In genomic region chr4:77591532-77591931, GRCh38 we compare ENCODE assay signal across 35 cellular contexts. TPM values are rescaled to one million over a fixed set of nuclear protein-coding genes. Genes with fewer than 3 reads are reported as not detected.
"Had no signal": no experiment of that assay in that cellular context is flagged by ENCODE, and none has a peak within 500 bp of the region (broad histone marks: within the 10 kb centered on the region; RNA-seq: fewer than 3 reads in every experiment).

No MANE protein-coding gene starts in this region.

- ATAC-seq: activated CD8-positive, alpha-beta T cell treated with anti-CD3 and anti-CD28 coated beads for 36 hours; activated naive CD4-positive, alpha-beta T cell treated with anti-CD3 and anti-CD28 coated beads, Interleukin-2, amount 50 U/mL, for 72 hours; activated T-cell treated with anti-CD3 and anti-CD28 coated beads, Interleukin-2, amount 50 U/mL, for 4 hours had no signal

- H3K36me3 Mint-ChIP-seq: activated naive CD4-positive, alpha-beta T cell treated with anti-CD3 and anti-CD28 coated beads, Interleukin-2, amount 50 U/mL, for 72 hours had no signal

- H3K36me3 ChIP-seq: brain microvascular endothelial cell had no signal

- H3K4me3 Mint-ChIP-seq: activated B cell treated with CpG ODN at 0.5 μM for 24 hours; activated CD8-positive, alpha-beta T cell treated with anti-CD3 and anti-CD28 coated beads for 36 hours; activated T-cell treated with anti-CD3 and anti-CD28 coated beads, Interleukin-2, amount 50 U/mL, for 4 hours had no signal

- DNase-seq: activated B cell treated with CpG ODN at 0.5 μM for 24 hours; activated CD4-positive, alpha-beta T cell treated with anti-CD3 and anti-CD28 coated beads for 48 hours; activated CD4-positive, CD25-positive, alpha-beta regulatory T cell treated with anti-CD3 and anti-CD28 coated beads, Interleukin-2, amount 50 U/mL, for 72 hours; activated CD8-positive, alpha-beta T cell treated with anti-CD3 and anti-CD28 coated beads for 36 hours; activated effector memory CD4-positive, alpha-beta T cell treated with anti-CD3 and anti-CD28 coated beads, Interleukin-2, amount 50 U/mL, for 16 hours; activated naive CD4-positive, alpha-beta T cell; activated T-cell treated with anti-CD3 and anti-CD28 coated beads, Interleukin-2, amount 50 U/mL, for 4 hours; amniotic stem cell; aorta; brain microvascular endothelial cell; central memory CD4-positive, alpha-beta T cell; NCI-H1092 treated with DMSO at 0.1 percent for 48 hours; NCI-H1417; NCI-H146; NCI-H187; NCI-H2029 treated with DMSO at 0.1 percent for 48 hours; NCI-H2107; NCI-H2171; NCI-H510A; NCI-H526; NCI-H748 treated with DMSO at 0.1 percent for 48 hours; NK-92 treated with Interleukin-12 subunit alpha and Interleukin-12 subunit beta, amount 100 ng/mL, for 24 hours; PC-9; Right ventricle myocardium superior; SW 1271; T-helper 1 cell; T-helper 2 cell; T-helper 9 cell had no signal

- H3K9me3 Mint-ChIP-seq: activated B cell treated with CpG ODN at 0.5 μM for 24 hours; activated CD8-positive, alpha-beta T cell treated with anti-CD3 and anti-CD28 coated beads for 36 hours; activated T-cell treated with anti-CD3 and anti-CD28 coated beads, Interleukin-2, amount 50 U/mL, for 4 hours had no signal

- H3K27me3 Mint-ChIP-seq: activated B cell treated with CpG ODN at 0.5 μM for 24 hours had no signal

- H3K27ac ChIP-seq: brain microvascular endothelial cell, KMS-11, PC-9, VCaP had no signal

- H3K4me3 ChIP-seq: PC-9 had no signal

- H3K27me3 ChIP-seq: brain microvascular endothelial cell had no signal

- H3K27ac Mint-ChIP-seq: activated B cell treated with CpG ODN at 0.5 μM for 24 hours; activated CD8-positive, alpha-beta T cell treated with anti-CD3 and anti-CD28 coated beads for 36 hours; activated naive CD4-positive, alpha-beta T cell treated with anti-CD3 and anti-CD28 coated beads, Interleukin-2, amount 50 U/mL, for 72 hours had no signal

RNA-seq across cellular contexts. Expression of gene CXCL13, which starts 14.1 kb away (rescaled TPM):
- total RNA-seq: aorta, cerebellum, LHCN-M2, M059J, OCI-LY7, PC-9, Right ventricle myocardium superior had no signal
